Comparison of ENCODE assay signal across 29 cellular contexts in the genomic region with DNA sequence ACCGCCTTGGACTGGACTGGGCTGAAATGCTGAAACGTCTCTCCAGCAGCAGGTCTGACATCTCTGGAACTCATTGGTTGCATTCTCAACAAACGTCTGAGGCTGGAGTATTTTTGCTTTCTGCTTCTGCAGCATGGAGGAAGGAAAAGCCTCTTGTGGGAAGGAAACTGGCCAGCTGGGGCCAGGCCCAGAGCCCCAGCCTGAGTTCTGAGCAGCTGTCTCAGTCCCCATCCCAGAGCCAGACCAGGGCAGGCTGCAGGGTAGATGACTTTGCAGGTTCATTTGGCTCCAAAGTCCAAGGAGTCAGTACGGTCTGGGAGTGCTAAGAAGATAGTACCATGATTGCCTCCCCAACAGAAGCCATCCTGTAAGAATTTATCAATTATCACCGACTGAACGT. TPM values are rescaled to one million over a fixed set of nuclear protein-coding genes. Genes with fewer than 3 reads are reported as not detected.
"Had no signal": no experiment of that assay in that cellular context is flagged by ENCODE, and none has a peak within 500 bp of the region (broad histone marks: within the 10 kb centered on the region; RNA-seq: fewer than 3 reads in every experiment).

No MANE protein-coding gene starts in this region.

- H3K4me1 ChIP-seq: adrenal gland, body of pancreas, tibial nerve had no signal

- DNase-seq: activated CD4-positive, alpha-beta memory T cell treated with anti-CD3 and anti-CD28 coated beads for 36 hours; activated CD4-positive, alpha-beta T cell treated with anti-CD3 and anti-CD28 coated beads, Interleukin-2, amount 10 ng/mL, durations not matched to agents 24 days and 14 days; activated CD4-positive, CD25-positive, alpha-beta regulatory T cell treated with anti-CD3 and anti-CD28 coated beads, Interleukin-2, amount 50 U/mL, for 72 hours; activated CD8-positive, alpha-beta memory T cell treated with anti-CD3 and anti-CD28 coated beads, Interleukin-2, amount 50 U/mL, for 4 hours; activated effector memory CD4-positive, alpha-beta T cell treated with anti-CD3 and anti-CD28 coated beads, Interleukin-2, amount 50 U/mL, for 16 hours; activated naive CD4-positive, alpha-beta T cell treated with anti-CD3 and anti-CD28 coated beads for 36 hours; activated naive CD8-positive, alpha-beta T cell treated with anti-CD3 and anti-CD28 coated beads for 36 hours; activated T-cell treated with anti-CD3 and anti-CD28 coated beads, Interleukin-2, amount 50 U/mL, for 1 hour; adrenal gland; aorta; body of pancreas; effector memory CD8-positive, alpha-beta T cell; erythroblast; foreskin fibroblast; naive thymus-derived CD8-positive, alpha-beta T cell; nucleus accumbens; sigmoid colon; SK-N-SH; spleen; stimulated activated naive CD4-positive, alpha-beta T cell; SW 1271; T-helper 17 cell; T1000 had no signal

- H3K9me3 ChIP-seq: adrenal gland, body of pancreas, sigmoid colon, SK-N-SH, spleen, tibial nerve had no signal

- H3K4me2 ChIP-seq: SK-N-SH had no signal

- H3K36me3 ChIP-seq: adrenal gland, cardiac muscle cell, sigmoid colon, spleen, tibial nerve had no signal

- ATAC-seq: body of pancreas; effector memory CD8-positive, alpha-beta T cell; naive thymus-derived CD8-positive, alpha-beta T cell; T-helper 17 cell had no signal

- H3K27ac ChIP-seq: adrenal gland, body of pancreas, cardiac muscle cell, coronary artery, sigmoid colon, spleen, tibial nerve had no signal

- H3K9ac ChIP-seq: SK-N-SH had no signal

- H3K27me3 ChIP-seq: adrenal gland, body of pancreas, sigmoid colon, tibial nerve had no signal

- H3K4me3 ChIP-seq: adrenal gland, body of pancreas, cardiac muscle cell, coronary artery, sigmoid colon, spleen, tibial nerve had no signal

RNA-seq across cellular contexts. Expression of gene TEKT3, which starts 18.2 kb away (rescaled TPM):
- total RNA-seq: activated CD4-positive, alpha-beta T cell treated with anti-CD3 and anti-CD28 coated beads, Interleukin-2, amount 10 ng/mL, durations not matched to agents 24 days and 14 days; activated CD8-positive, alpha-beta memory T cell treated with anti-CD3 and anti-CD28 coated beads for 36 hours; activated naive CD4-positive, alpha-beta T cell treated with anti-CD3 and anti-CD28 coated beads for 36 hours; activated naive CD8-positive, alpha-beta T cell treated with anti-CD3 and anti-CD28 coated beads for 36 hours; activated T-helper 1 cell treated with anti-CD3 and anti-CD28 coated beads, Interleukin-12 subunit alpha, Interleukin-12 subunit beta, Interleukin-2, Interleukin-4 antibody, amounts not matched to agents 30 ng/mL and 10 ng/mL and 1 ng/mL, durations not matched to agents 14 hours and 24 hours and 36 hours; body of pancreas; glomerular endothelial cell; naive thymus-derived CD8-positive, alpha-beta T cell; T-helper 17 cell had no signal
- polyA plus RNA-seq: cardiac muscle cell; naive thymus-derived CD8-positive, alpha-beta T cell had no signal

RNA-seq across cellular contexts. Expression of gene PMP22, which starts 58.0 kb away (rescaled TPM):
- total RNA-seq: activated CD4-positive, alpha-beta memory T cell treated with anti-CD3 and anti-CD28 coated beads for 36 hours; T-helper 17 cell had no signal
- polyA plus RNA-seq: naive thymus-derived CD8-positive, alpha-beta T cell had no signal
